ENCODE assay signal across 1 cellular context in genomic region chr17:41777579-41778188, GRCh38.
TF ChIP-seq lines count a peak whose summit lies in the region.

No MANE protein-coding gene starts in this region.

TF ChIP-seq in HEK293, 187 proteins besides CTCF, POLR2A, EP300 and RAD21 (continued from another document):
- TF ChIP-seq HIC1 (tag by site-specific recombination; IDR thresholded peaks at IDR 0.05) (peak; percentile 79), ZNF423 (tag by site-specific recombination; IDR thresholded peaks at IDR 0.05) (peak; percentile 91), ZNF398 (tag by site-specific recombination; IDR thresholded peaks at IDR 0.05) (peak; percentile 79), ZNF394 (tag by site-specific recombination; IDR thresholded peaks at IDR 0.05; ENCODE audit: borderline replicate concordance) (peak; percentile 56; the same call in 1 of the 2 replicates), ZNF449 (tag by site-specific recombination; IDR thresholded peaks at IDR 0.05) (0 out of 2 replicates have a peak, but pooled peaks have one; percentile 26), KLF8 (tag by site-specific recombination; IDR thresholded peaks at IDR 0.05) (no peak), WT1 (tag by site-specific recombination; IDR thresholded peaks at IDR 0.05) (peak; percentile 80), ZNF324 (tag by site-specific recombination; IDR thresholded peaks at IDR 0.05) (no peak), ZNF18 (tag by site-specific recombination; IDR thresholded peaks at IDR 0.05) (peak; percentile 22; the same call in 1 of the 2 replicates), ZIC2 (tag by site-specific recombination; IDR thresholded peaks at IDR 0.05) (peak; percentile 99), REST (tag by site-specific recombination; IDR thresholded peaks at IDR 0.05) (0 out of 2 replicates have a peak, but pooled peaks have one; percentile 45), PRDM10 (tag by site-specific recombination; IDR thresholded peaks at IDR 0.05) (peak; percentile 78), ZNF558 (tag by site-specific recombination; IDR thresholded peaks at IDR 0.05) (peak; percentile 85)
